ENCODE assay signal across 20 cellular contexts in genomic region chr6:75429304-75429703, GRCh38.
"Had no signal": no experiment of that assay in that cellular context is flagged by ENCODE, and none has a peak within 500 bp of the region (broad histone marks: within the 10 kb centered on the region; RNA-seq: fewer than 3 reads in every experiment).

No MANE protein-coding gene starts in this region.

- ATAC-seq: activated CD8-positive, alpha-beta memory T cell treated with anti-CD3 and anti-CD28 coated beads, Interleukin-2, amount 10 ng/mL, durations not matched to agents 7 days and 5 days; body of pancreas; left lung; naive thymus-derived CD4-positive, alpha-beta T cell; pancreas had no signal

- H3K9me3 Mint-ChIP-seq: endodermal cell had no signal

- H3K27me3 Mint-ChIP-seq: activated B cell treated with CpG ODN at 0.5 μM for 24 hours, type B pancreatic cell had no signal

- H3K27me3 ChIP-seq: body of pancreas, dorsolateral prefrontal cortex, left lung, pancreas had no signal

- H3K4me1 ChIP-seq: left lung, pancreas had no signal

- H3K4me3 Mint-ChIP-seq: activated B cell treated with CpG ODN at 0.5 μM for 24 hours; activated CD4-positive, alpha-beta memory T cell treated with anti-CD3 and anti-CD28 coated beads, Interleukin-2, amount 10 ng/mL, durations not matched to agents 7 days and 5 days; activated CD8-positive, alpha-beta memory T cell treated with anti-CD3 and anti-CD28 coated beads, Interleukin-2, amount 10 ng/mL, durations not matched to agents 7 days and 5 days; activated naive CD8-positive, alpha-beta T cell; endodermal cell; memory B cell; naive thymus-derived CD4-positive, alpha-beta T cell; type B pancreatic cell had no signal

- H3K27ac Mint-ChIP-seq: activated B cell treated with CpG ODN at 0.5 μM for 24 hours; activated CD4-positive, alpha-beta memory T cell treated with anti-CD3 and anti-CD28 coated beads, Interleukin-2, amount 10 ng/mL, durations not matched to agents 7 days and 5 days; activated CD8-positive, alpha-beta memory T cell treated with anti-CD3 and anti-CD28 coated beads, Interleukin-2, amount 10 ng/mL, durations not matched to agents 7 days and 5 days; activated naive CD8-positive, alpha-beta T cell; endodermal cell; memory B cell; naive thymus-derived CD4-positive, alpha-beta T cell; type B pancreatic cell had no signal

- H3K27ac ChIP-seq: body of pancreas, dorsolateral prefrontal cortex, epithelial cell of prostate, left lung, pancreas had no signal

- H3K36me3 Mint-ChIP-seq: activated CD8-positive, alpha-beta memory T cell treated with anti-CD3 and anti-CD28 coated beads, Interleukin-2, amount 10 ng/mL, durations not matched to agents 7 days and 5 days; activated naive CD8-positive, alpha-beta T cell; memory B cell; naive thymus-derived CD4-positive, alpha-beta T cell; type B pancreatic cell had no signal

- H3K9me3 ChIP-seq: body of pancreas, left lung, pancreas had no signal

- DNase-seq: activated B cell treated with CpG ODN at 0.5 μM for 24 hours; activated CD4-positive, alpha-beta memory T cell treated with anti-CD3 and anti-CD28 coated beads, Interleukin-2, amount 10 ng/mL, durations not matched to agents 7 days and 5 days; activated CD4-positive, alpha-beta T cell treated with anti-CD3 and anti-CD28 coated beads for 4 hours; activated CD8-positive, alpha-beta memory T cell treated with anti-CD3 and anti-CD28 coated beads, Interleukin-2, amount 10 ng/mL, durations not matched to agents 7 days and 5 days; body of pancreas; central memory CD4-positive, alpha-beta T cell; dorsolateral prefrontal cortex; endodermal cell; foreskin fibroblast; kidney; left lung; naive thymus-derived CD4-positive, alpha-beta T cell; pancreas; stimulated activated CD4-positive, alpha-beta T cell treated with anti-CD3 and anti-CD28 coated beads, Interleukin-12 subunit alpha, Interleukin-12 subunit beta, amount 100 ng/mL, for 4 hours; stimulated activated CD4-positive, alpha-beta T cell treated with anti-CD3 and anti-CD28 coated beads, Interleukin-1b, Interleukin-23, amount 100 ng/mL, for 48 hours; stimulated activated naive CD4-positive, alpha-beta T cell treated with Interleukin-2 at 50 U/mL for 16 hours had no signal

- H3K4me1 Mint-ChIP-seq: activated B cell treated with CpG ODN at 0.5 μM for 24 hours, memory B cell had no signal

- H3K36me3 ChIP-seq: left lung, pancreas had no signal

- H3K4me3 ChIP-seq: body of pancreas, dorsolateral prefrontal cortex, left lung, pancreas had no signal
